ENCODE assay signal across 9 cellular contexts in the genomic region with DNA sequence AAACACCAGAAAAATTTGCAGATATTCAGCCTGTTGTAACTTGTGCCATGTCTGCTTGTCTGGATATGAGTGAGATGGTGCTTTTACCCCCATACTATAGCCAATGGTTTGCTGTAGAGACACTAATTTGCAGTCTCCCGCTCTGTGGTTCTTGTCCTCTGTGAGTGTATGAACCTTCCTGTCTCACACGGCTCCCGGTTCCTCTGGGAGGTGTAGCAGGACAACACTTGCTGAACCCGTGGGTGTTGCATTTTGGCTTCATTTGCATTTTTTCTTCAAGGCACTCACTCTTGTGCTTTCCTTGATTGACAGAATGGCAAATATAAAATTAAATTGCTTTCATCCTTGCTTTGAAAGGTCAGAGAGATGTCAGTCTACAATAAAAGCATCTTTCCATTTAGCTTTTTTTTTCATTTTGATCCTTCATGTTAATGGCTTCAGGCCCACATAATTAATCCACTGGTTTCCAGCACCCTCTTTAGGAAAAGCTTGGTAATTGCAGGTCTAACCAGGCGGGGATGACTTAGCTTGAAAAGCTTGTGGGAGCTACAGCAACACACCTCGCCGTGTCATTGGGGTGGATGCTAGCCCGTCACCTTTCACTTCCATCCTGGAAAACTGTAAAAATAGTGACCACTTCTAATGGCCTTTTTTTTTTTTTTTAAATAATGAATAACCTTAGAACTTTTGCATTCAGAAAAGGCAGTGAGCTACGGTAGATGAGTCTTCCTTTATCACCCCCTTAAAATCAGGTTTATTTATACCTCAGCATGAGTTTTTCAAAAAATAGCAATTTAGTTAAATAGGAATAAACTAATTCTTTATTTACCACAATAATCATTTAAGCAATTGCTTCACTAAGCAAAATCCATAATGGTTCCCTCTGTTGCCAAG. TPM values are rescaled to one million over a fixed set of nuclear protein-coding genes. Genes with fewer than 3 reads are reported as not detected.
DNase-seq lines count a peak whose midpoint lies in the region; ATAC-seq, FAIRE-seq and TF ChIP-seq lines count a peak whose summit lies in the region.
"Had no signal": no experiment of that assay in that cellular context is flagged by ENCODE, and none has a peak within 500 bp of the region (broad histone marks: within the 10 kb centered on the region; RNA-seq: fewer than 3 reads in every experiment).

No MANE protein-coding gene starts in this region.

- H3K4me3 Mint-ChIP-seq in CD8-positive, alpha-beta memory T cell: no peak overlapping the region
- H3K4me3 Mint-ChIP-seq: T-helper 1 cell treated with Interleukin-12 subunit alpha and Interleukin-12 subunit beta and Interleukin-4 antibody, amounts not matched to agents 30 μg/mL and 1 μg/mL, for 36 hours had no signal

- H3K36me3 ChIP-seq in CD8-positive, alpha-beta memory T cell (ENCODE audit: insufficient read depth, low read length): peaks cover 18% of the 10 kb centered on the region
- H3K36me3 ChIP-seq in KMS-11 (ENCODE audit: insufficient read depth): no peaks in the 10 kb centered on the region
- peaks cover 57% of the 10 kb centered on the region for H3K36me3 ChIP-seq in right atrium auricular region
- H3K36me3 ChIP-seq in spleen: peaks cover 3 to 92% (median 71%) of the 10 kb centered on the region in 6 donors

- H3K4me2 ChIP-seq in KMS-11: no peak overlapping the region

- H3K9ac ChIP-seq in KMS-11: no peak overlapping the region

- H3K27ac Mint-ChIP-seq in CD8-positive, alpha-beta memory T cell: peak overlapping the region in 1 of 8 donors; percentile 2
- peak overlapping the region in 1 of 2 donors; percentile 27 for H3K27ac Mint-ChIP-seq in activated naive CD4-positive, alpha-beta T cell treated with anti-CD3 and anti-CD28 coated beads, Interleukin-2, amount 50 U/mL, for 72 hours
- H3K27ac Mint-ChIP-seq: T-helper 1 cell treated with Interleukin-12 subunit alpha and Interleukin-12 subunit beta and Interleukin-4 antibody, amounts not matched to agents 30 μg/mL and 1 μg/mL, for 36 hours had no signal

- H3K36me3 Mint-ChIP-seq in CD8-positive, alpha-beta memory T cell: peaks cover 0 to 87% (median 23%) of the 10 kb centered on the region in 3 donors
- H3K36me3 Mint-ChIP-seq in activated naive CD4-positive, alpha-beta T cell treated with anti-CD3 and anti-CD28 coated beads, Interleukin-2, amount 50 U/mL, for 72 hours: peaks cover 0 to 4% of the 10 kb centered on the region in 2 donors

- 51 to 59% (median 56%) methylated on average over 9 of the region's 9 CpGs for WGBS in spleen, 5 donors

- no peaks in the 10 kb centered on the region for H3K27me3 Mint-ChIP-seq in CD8-positive, alpha-beta memory T cell

- H2AFZ ChIP-seq in KMS-11 (ENCODE audit: low read depth): no peak overlapping the region

- CTCF ChIA-PET in CD8-positive, alpha-beta memory T cell (lab: Charles Lee): interaction anchor here (0.7 to 9.6 kb wide), 37 partner anchors 9 to 382 kb away, joined by 3 to 159 read pairs (median 4); partner anchors contain the start of gene PRDM10
- CTCF ChIA-PET in RWPE1 (lab: Yijun Ruan, JAX): interaction anchor here (0.5 to 2.1 kb wide), 28 partner anchors 8 to 346 kb away, joined by 3 to 20 read pairs (median 4); partner anchors contain the start of genes APLP2 and PRDM10

- H3K4me1 ChIP-seq in CD8-positive, alpha-beta memory T cell (ENCODE audit: insufficient read depth, low read length): no peaks in the 10 kb centered on the region
- H3K4me1 ChIP-seq in KMS-11 (ENCODE audit: low read depth, poor library complexity, severe bottlenecking) (no peaks in the 10 kb centered on the region), right atrium auricular region (peaks cover 0 to 4% of the 10 kb centered on the region in 2 donors), spleen (peaks cover 0 to 26% (median 6%) of the 10 kb centered on the region in 6 donors)

- H3K27me3 ChIP-seq in CD8-positive, alpha-beta memory T cell (ENCODE audit: insufficient read depth, low read length, poor library complexity, severe bottlenecking): no peaks in the 10 kb centered on the region
- H3K27me3 ChIP-seq in KMS-11 (ENCODE audit: insufficient read depth, low read depth) (no peaks in the 10 kb centered on the region), right atrium auricular region (no peaks in the 10 kb centered on the region), spleen (replicated peaks in 1 of 7) (no peaks in the 10 kb centered on the region)

- DNase-seq in CD8-positive, alpha-beta memory T cell: peak; percentile 10 to 64 (median 51)
- peak; percentile 48 for DNase-seq in GM19239 (ENCODE audit: insufficient read length, low spot score)
- peak; percentile 77 for DNase-seq in RWPE1 (ENCODE audit: low spot score)
- DNase-seq in activated naive CD4-positive, alpha-beta T cell treated with anti-CD3 and anti-CD28 coated beads, Interleukin-2, amount 50 U/mL, for 72 hours (ENCODE audit: low spot score in 2 of 2): peak in 1 of 2 donors; percentile 53
- DNase-seq in right atrium auricular region (ENCODE audit: low spot score): peak; percentile 73
- DNase-seq in spleen: no peak

- H3K9me3 Mint-ChIP-seq in CD8-positive, alpha-beta memory T cell: no peaks in the 10 kb centered on the region
- no peaks in the 10 kb centered on the region for H3K9me3 Mint-ChIP-seq in activated naive CD4-positive, alpha-beta T cell treated with anti-CD3 and anti-CD28 coated beads, Interleukin-2, amount 50 U/mL, for 72 hours
- H3K9me3 Mint-ChIP-seq: T-helper 1 cell treated with Interleukin-12 subunit alpha and Interleukin-12 subunit beta and Interleukin-4 antibody, amounts not matched to agents 30 μg/mL and 1 μg/mL, for 36 hours had no signal

- H3K27ac ChIP-seq in CD8-positive, alpha-beta memory T cell (ENCODE audit: low read depth, low read length): no peak overlapping the region
- H3K27ac ChIP-seq in KMS-11: no peak overlapping the region
- no peak overlapping the region for H3K27ac ChIP-seq in RWPE1
- H3K27ac ChIP-seq in right atrium auricular region: no peak overlapping the region
- H3K27ac ChIP-seq in spleen: no peak overlapping the region

- intact Hi-C loops in spleen (cut with DNase I; ENCODE audit: low total_unique reads): loop anchor here (1.0 kb wide), 1 partner anchor 209 kb away; no protein-coding TSS in a partner anchor

- H4K20me1 ChIP-seq in KMS-11 (ENCODE audit: insufficient read depth): no peaks in the 10 kb centered on the region

- TF ChIP-seq POLR2A in spleen (IDR thresholded peaks at IDR 0.05): no peak

- FAIRE-seq in GM19239 (lab: Jason Lieb, UNC): peak; percentile 71

- H3K9me3 ChIP-seq in CD8-positive, alpha-beta memory T cell (ENCODE audit: low read length): no peaks in the 10 kb centered on the region
- no peaks in the 10 kb centered on the region for H3K9me3 ChIP-seq in right atrium auricular region
- H3K9me3 ChIP-seq in spleen: no peaks in the 10 kb centered on the region

- no peaks in the 10 kb centered on the region for H3K4me1 Mint-ChIP-seq in CD8-positive, alpha-beta memory T cell

- no peaks in the 10 kb centered on the region for H3K79me2 ChIP-seq in KMS-11 (ENCODE audit: insufficient read depth, low read depth)

- POLR2A ChIA-PET in CD8-positive, alpha-beta memory T cell (lab: Charles Lee): interaction anchor here (1.5 to 1.7 kb wide), 2 partner anchors 130 to 209 kb away, joined by 7 to 10 read pairs; partner anchors contain the start of gene PRDM10
- POLR2A ChIA-PET in RWPE1 (lab: Yijun Ruan, JAX; ENCODE audit: low non-redundant PET): interaction anchor here (0.6 to 0.8 kb wide), 2 partner anchors 95 to 131 kb away, joined by 3 to 4 read pairs; no protein-coding TSS in a partner anchor

- peak; percentile 75 for TF ChIP-seq CTCF in KMS-11 (conservative IDR thresholded peaks at IDR 0.05; ENCODE audit: low read depth, low read length)
- peak; percentile 89 for TF ChIP-seq CTCF in RWPE1 (conservative IDR thresholded peaks at IDR 0.05; ENCODE audit: low read depth)
- TF ChIP-seq CTCF in right atrium auricular region (IDR thresholded peaks at IDR 0.05): peak; percentile 66 to 88
- peak; percentile 82 to 92 (median 88) for TF ChIP-seq CTCF in spleen (IDR thresholded peaks at IDR 0.05 in 8 of 11, conservative IDR thresholded peaks at IDR 0.05 in 3 of 11)

- H3K4me3 ChIP-seq in CD8-positive, alpha-beta memory T cell (ENCODE audit: low read length): no peak overlapping the region
- H3K4me3 ChIP-seq in KMS-11 (IDR thresholded peaks at IDR 0.05; ENCODE audit: insufficient read depth, low read depth, low read length) (no peak overlapping the region), right atrium auricular region (no peak overlapping the region), spleen (no peak overlapping the region)

- peak; percentile 55 to 79 for ATAC-seq in activated naive CD4-positive, alpha-beta T cell treated with anti-CD3 and anti-CD28 coated beads, Interleukin-2, amount 50 U/mL, for 72 hours
- no peak for ATAC-seq in GM18520 (IDR thresholded peaks at IDR 0.05; ENCODE audit: unreplicated experiment)

RNA-seq across cellular contexts. Expression of gene ST14, which starts 27.4 kb away (rescaled TPM):
- under 1 TPM; 0.18 to 0.35 TPM for total RNA-seq in CD8-positive, alpha-beta memory T cell
- not detected for polyA plus RNA-seq in CD8-positive, alpha-beta memory T cell
- total RNA-seq in activated naive CD4-positive, alpha-beta T cell treated with anti-CD3 and anti-CD28 coated beads, Interleukin-2, amount 50 U/mL, for 72 hours: under 1 TPM in 1 of 2 donors, not detected in 1; 0.10 TPM
- total RNA-seq in right atrium auricular region (1 to 10 TPM in 1 of 2 donors, under 1 TPM in 1; 0.85 to 6.0 TPM), spleen (10 to 100 TPM in 6 of 7 donors, 1 to 10 TPM in 1; 7.1 to 20.2 (median 12.5) TPM)
- polyA plus RNA-seq in spleen: 10 to 100 TPM; 10.7 to 25.9 (median 12.5) TPM
